In the genomic region with DNA sequence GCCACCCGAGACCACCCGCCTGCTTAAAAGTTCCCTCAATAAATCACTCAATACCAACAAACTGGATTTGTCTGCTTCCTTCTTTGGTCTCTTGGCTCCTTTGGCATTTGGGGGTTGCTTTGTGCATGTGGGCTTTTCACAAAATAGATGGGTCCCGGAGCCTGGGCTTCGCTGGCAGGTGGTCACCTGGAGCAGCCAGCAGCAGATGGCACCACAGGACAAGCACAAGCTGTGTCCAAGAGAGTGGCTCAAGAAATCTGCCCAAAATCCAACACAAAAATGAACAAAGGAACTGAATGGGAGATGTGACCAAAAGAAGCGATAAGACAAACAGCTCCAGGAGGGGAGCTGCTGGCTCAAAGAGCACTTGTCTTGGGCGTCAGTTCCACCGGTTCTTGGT, we compare ENCODE assay signal across 2 cellular contexts. TPM values are rescaled to one million over a fixed set of nuclear protein-coding genes. Genes with fewer than 3 reads are reported as not detected.
"Had no signal": no experiment of that assay in that cellular context is flagged by ENCODE, and none has a peak within 500 bp of the region (broad histone marks: within the 10 kb centered on the region; RNA-seq: fewer than 3 reads in every experiment).

No MANE protein-coding gene starts in this region.

RNA-seq across cellular contexts. Expression of a gene that starts 6.2 kb away (rescaled TPM):
- total RNA-seq: G401, GM12878 had no signal
- polyA plus RNA-seq: GM12878 had no signal
